Comparison of ENCODE assay signal across 8 cellular contexts in genomic region chr19:2543463-2544442, GRCh38.
DNase-seq lines count a peak whose midpoint lies in the region; ATAC-seq lines count a peak whose summit lies in the region.

No MANE protein-coding gene starts in this region.

- no peaks in the 10 kb centered on the region for H3K9me3 ChIP-seq in KOPT-K1 (ENCODE audit: insufficient read depth, low read length, poor library complexity, severe bottlenecking)

- no peak for ATAC-seq in GM21717 (IDR thresholded peaks at IDR 0.05; ENCODE audit: unreplicated experiment)

- no peaks in the 10 kb centered on the region for H3K36me3 ChIP-seq in KOPT-K1 (ENCODE audit: insufficient read depth, low read length)

- in situ Hi-C loops in SK-MEL-5 (cut with HindIII; ENCODE audit: low pct_unique_long_range_greater_than_20kb, low sequenced_read_pairs): no loop called here

- DNase-seq in D341Med (ENCODE audit: low spot score) (peak; percentile 77), SK-MEL-5 (ENCODE audit: low read depth, low spot score) (peak; percentile 89), germinal center (ENCODE audit: low spot score) (peak; percentile 47), non-pigmented ciliary epithelial cell (ENCODE audit: low read depth) (peak; percentile 91), stromal cell of bone marrow (ENCODE audit: low read depth) (peak; percentile 94)
- peak; percentile 76 for DNase-seq in activated naive CD4-positive, alpha-beta T cell treated with anti-CD3 and anti-CD28 coated beads, Interleukin-2, amount 50 U/mL, for 16 hours

- H3K27ac ChIP-seq in KOPT-K1 (ENCODE audit: low read depth, low read length, poor library complexity, severe bottlenecking): peak overlapping the region; percentile 82
